ENCODE assay signal across 25 cellular contexts in the genomic region with DNA sequence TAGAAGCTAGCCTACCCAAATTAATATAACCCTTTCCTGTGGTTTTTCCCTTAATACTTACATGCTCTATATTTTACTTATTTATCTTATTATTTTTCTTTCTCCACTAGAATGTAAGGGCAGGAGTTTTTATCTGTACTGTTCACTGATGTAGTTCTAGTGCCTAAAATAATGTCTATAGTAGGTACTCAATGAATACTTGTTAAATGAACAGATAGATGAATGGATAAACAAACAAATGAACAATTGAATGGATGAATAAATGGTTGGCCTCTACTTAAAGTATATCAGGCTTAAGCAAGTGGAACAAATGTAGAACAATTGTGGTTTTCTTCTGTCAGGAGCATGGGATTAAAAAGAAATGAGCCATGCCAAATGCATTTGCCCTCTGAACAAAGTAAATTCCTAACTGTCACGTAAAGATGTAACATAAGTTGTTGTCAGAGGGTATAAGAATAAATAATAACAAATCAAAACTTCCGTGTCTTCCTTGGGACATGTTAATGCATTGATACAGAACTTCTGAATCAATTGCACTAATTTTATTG. TPM values are rescaled to one million over a fixed set of nuclear protein-coding genes. Genes with fewer than 3 reads are reported as not detected.
A peak's percentile ranks its signal among the peaks of the same experiment; 100 is the strongest.
DNase-seq lines count a peak whose midpoint lies in the region; ATAC-seq, FAIRE-seq and TF ChIP-seq lines count a peak whose summit lies in the region.
"Had no signal": no experiment of that assay in that cellular context is flagged by ENCODE, and none has a peak within 500 bp of the region (broad histone marks: within the 10 kb centered on the region; RNA-seq: fewer than 3 reads in every experiment).

No MANE protein-coding gene starts in this region.

- POLR2A ChIA-PET in A549 (lab: Yijun Ruan, JAX), result no interaction called here

- H3K27me3 ChIP-seq in effector memory CD4-positive, alpha-beta T cell (replicated peaks; ENCODE audit: control insufficient read depth, insufficient read depth, low read length, poor library complexity, severe bottlenecking), result no peaks in the 10 kb centered on the region
- H3K27me3 ChIP-seq: upper lobe of right lung had no signal

- TF ChIP-seq EP300 in A549 (IDR thresholded peaks at IDR 0.05), result no peak

- no peak overlapping the region for H3K4me2 ChIP-seq in A549

- no peak for DNase-seq in A549 (ENCODE audit: low read depth in 1 of 2, low spot score in 1 of 2)
- peak; percentile 44 for DNase-seq in HT1080 (ENCODE audit: low read depth)
- peak; percentile 29 for DNase-seq in SK-MEL-5 (ENCODE audit: low read depth, low spot score)
- DNase-seq in glomerular visceral epithelial cell (ENCODE audit: extremely low spot score), result peak; percentile 46
- no peak for DNase-seq in hepatic stellate cell (ENCODE audit: low spot score)
- no peak for DNase-seq in effector memory CD4-positive, alpha-beta T cell
- no peak for DNase-seq in DMS79 treated with DMSO at 0.1 percent for 48 hours (lab: John Stamatoyannopoulos, UW)
- DNase-seq in GM19239 (ENCODE audit: insufficient read length, low spot score), result no peak
- DNase-seq: activated CD8-positive, alpha-beta memory T cell treated with anti-CD3 and anti-CD28 coated beads, Interleukin-2, amount 50 U/mL, for 4 hours; aorta; C1 segment of cervical spinal cord; head of caudate nucleus; NCI-H1694 treated with DMSO at 0.1 percent for 48 hours; NCI-H526 treated with DMSO at 0.1 percent for 48 hours; nucleus accumbens; substantia nigra; upper lobe of right lung had no signal

- CTCF ChIA-PET in A549 (lab: Yijun Ruan, JAX), result no interaction called here

- no peaks in the 10 kb centered on the region for H3K36me3 ChIP-seq in effector memory CD4-positive, alpha-beta T cell (ENCODE audit: control insufficient read depth, insufficient read depth, low read length)
- H3K36me3 ChIP-seq: upper lobe of right lung had no signal

- no peaks in the 10 kb centered on the region for H3K4me1 ChIP-seq in A549
- H3K4me1 ChIP-seq in effector memory CD4-positive, alpha-beta T cell (ENCODE audit: control insufficient read depth, insufficient read depth, low read length, poor library complexity, severe bottlenecking), result no peaks in the 10 kb centered on the region
- H3K4me1 ChIP-seq: upper lobe of right lung had no signal

- no peak overlapping the region for H3K27ac ChIP-seq in A549
- no peak overlapping the region for H3K27ac ChIP-seq in effector memory CD4-positive, alpha-beta T cell (ENCODE audit: insufficient read depth, low read length, poor library complexity, severe bottlenecking)
- H3K27ac ChIP-seq: RWPE1, upper lobe of right lung had no signal

- TF ChIP-seq POLR2A in A549 (IDR thresholded peaks at IDR 0.05; ENCODE audit: low read length), result no peak

- no peaks in the 10 kb centered on the region for H3K9me3 ChIP-seq in A549
- no peaks in the 10 kb centered on the region for H3K9me3 ChIP-seq in effector memory CD4-positive, alpha-beta T cell (ENCODE audit: control insufficient read depth, low read length)
- H3K9me3 ChIP-seq: upper lobe of right lung had no signal

- no peak for TF ChIP-seq RAD21 in A549 (conservative IDR thresholded peaks at IDR 0.05 in 1 of 2, IDR thresholded peaks at IDR 0.05 in 1 of 2)

- in situ Hi-C loops in SK-MEL-5 (cut with HindIII; ENCODE audit: low pct_unique_long_range_greater_than_20kb, low sequenced_read_pairs), result no loop called here

- WGBS in A549 (ENCODE audit: missing lambda C conversion rate), result 81% methylated on average over 2 of the region's 2 CpGs

- ATAC-seq in A549, result no peak
- ATAC-seq: activated naive CD4-positive, alpha-beta T cell treated with anti-CD3 and anti-CD28 coated beads, Interleukin-2, amount 50 U/mL, for 72 hours; activated T-helper 17 cell treated with anti-CD3 and anti-CD28 coated beads, Interleukin-2, amount 50 U/mL, for 72 hours; upper lobe of right lung had no signal

- FAIRE-seq in A549 (lab: Jason Lieb, UNC), result peak; percentile 82
- FAIRE-seq in GM19239 (lab: Jason Lieb, UNC), result no peak
- FAIRE-seq: endothelial cell of umbilical vein, HTR-8/SVneo had no signal

- no peak for TF ChIP-seq CTCF in A549 (IDR thresholded peaks at IDR 0.05)

- H3K4me3 ChIP-seq in A549, result no peak overlapping the region
- H3K4me3 ChIP-seq in effector memory CD4-positive, alpha-beta T cell (ENCODE audit: insufficient read depth, low read depth, low read length, poor library complexity, severe bottlenecking), result no peak overlapping the region
- H3K4me3 ChIP-seq: upper lobe of right lung had no signal

TF ChIP-seq in A549, 52 proteins besides CTCF, POLR2A, EP300 and RAD21:
- no peak for TF ChIP-seq BHLHE40 (IDR thresholded peaks at IDR 0.05; ENCODE audit: low read depth, low read length)
- no peak for TF ChIP-seq CBX2 (IDR thresholded peaks at IDR 0.05; ENCODE audit: borderline replicate concordance, low read depth)
- TF ChIP-seq POLR2AphosphoS2 (conservative IDR thresholded peaks at IDR 0.05; ENCODE audit: low read length), result no peak
- TF ChIP-seq JUN (IDR thresholded peaks at IDR 0.05), result no peak
- TF ChIP-seq EHMT2 (IDR thresholded peaks at IDR 0.05; ENCODE audit: low read depth), result no peak
- no peak for TF ChIP-seq KDM1A (IDR thresholded peaks at IDR 0.05; ENCODE audit: low read depth)
- TF ChIP-seq NR3C1 (IDR thresholded peaks at IDR 0.05), result no peak
- TF ChIP-seq ESRRA (IDR thresholded peaks at IDR 0.05; ENCODE audit: borderline replicate concordance, low read length), result no peak
- TF ChIP-seq HOXB5 (CRISPR knock-in tag; IDR thresholded peaks at IDR 0.05), result no peak
- TF ChIP-seq RFX5 (IDR thresholded peaks at IDR 0.05), result no peak
- no peak for TF ChIP-seq ZSCAN20 (CRISPR knock-in tag; IDR thresholded peaks at IDR 0.05)
- TF ChIP-seq ZC3H11A (IDR thresholded peaks at IDR 0.05), result no peak
- no peak for TF ChIP-seq SREBF2 (IDR thresholded peaks at IDR 0.05)
- TF ChIP-seq, protein P1, sequence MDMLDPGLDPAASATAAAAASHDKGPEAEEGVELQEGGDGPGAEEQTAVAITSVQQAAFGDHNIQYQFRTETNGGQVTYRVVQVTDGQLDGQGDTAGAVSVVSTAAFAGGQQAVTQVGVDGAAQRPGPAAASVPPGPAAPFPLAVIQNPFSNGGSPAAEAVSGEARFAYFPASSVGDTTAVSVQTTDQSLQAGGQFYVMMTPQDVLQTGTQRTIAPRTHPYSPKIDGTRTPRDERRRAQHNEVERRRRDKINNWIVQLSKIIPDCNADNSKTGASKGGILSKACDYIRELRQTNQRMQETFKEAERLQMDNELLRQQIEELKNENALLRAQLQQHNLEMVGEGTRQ (IDR thresholded peaks at IDR 0.05), result no peak

RNA-seq across cellular contexts. Expression of a gene that starts 54.1 kb away (rescaled TPM):
- 0.79 and 1.0 TPM in 2 replicates for polyA plus RNA-seq in A549 (2011; rRNA removed)
- polyA plus RNA-seq in A549 (2012; cell fraction: cytosol; rRNA removed), result 0.05 TPM in 2 replicates
- polyA plus RNA-seq in A549 (2012; cell fraction: nucleus; rRNA removed), result 0.05 and 0.06 TPM in 2 replicates
- polyA plus RNA-seq in A549 (2017; fragmentation: RNase III; extraction: RNeasy Plus Mini Kit Qiagen cat#74134 plus additional on column Dnase treatment), result 0.71 to 1.1 TPM (median 0.88 TPM) in 3 replicates
- 0.37 and 0.44 TPM in 2 replicates for polyA minus RNA-seq in A549 (2011; rRNA and poly(A)+ RNA removed)
- total RNA-seq in HT1080 (2014; rRNA removed; shearing (Covaris generic)), result 1.3 and 1.9 TPM in 2 replicates
- 0.09 and 0.19 TPM in 2 replicates for polyA plus RNA-seq in HT1080 (2015; cell fraction: cytosol; rRNA removed)
- polyA plus RNA-seq in HT1080 (2015; cell fraction: nucleus; rRNA removed), result 0.17 and 0.24 TPM in 2 replicates
- total RNA-seq in SK-MEL-5 (2014; rRNA removed; shearing (Covaris generic)), result 67.0 and 69.1 TPM in 2 replicates
- 23.5 and 32.5 TPM in 2 replicates for polyA plus RNA-seq in SK-MEL-5 (2015; cell fraction: cytosol; rRNA removed)
- 22.1 and 26.0 TPM in 2 replicates for polyA plus RNA-seq in SK-MEL-5 (2015; cell fraction: nucleus; rRNA removed)
- total RNA-seq: activated naive CD4-positive, alpha-beta T cell treated with anti-CD3 and anti-CD28 coated beads, Interleukin-2, amount 50 U/mL, for 72 hours; aorta; dermis microvascular lymphatic vessel endothelial cell; endothelial cell of umbilical vein; G401; pulmonary artery endothelial cell had no signal

Comparison
In these comparisons a context has a peak if more than half of its experiments do, and no peak if none do; other contexts are left out.
1. DNase-seq: peak in HT1080 (single experiment), SK-MEL-5 (single experiment) and glomerular visceral epithelial cell (single experiment); none in A549 (0 of 2), hepatic stellate cell (single experiment), effector memory CD4-positive, alpha-beta T cell (0 of 3), DMS79 treated with DMSO at 0.1 percent for 48 hours (single experiment) and GM19239 (single experiment).
2. RNA of a gene that starts 54.1 kb away (total RNA-seq): 67.0 to 69.1 TPM in SK-MEL-5; 1.3 to 1.9 TPM in HT1080; every median in the first group is over 10 times any median in the second.